In genomic region chr10:87658858-87659555, GRCh38 we compare ENCODE assay signal across 8 cellular contexts. TPM values are rescaled to one million over a fixed set of nuclear protein-coding genes. Genes with fewer than 3 reads are reported as not detected.
DNase-seq lines count a peak whose midpoint lies in the region; ATAC-seq and TF ChIP-seq lines count a peak whose summit lies in the region.

No MANE protein-coding gene starts in this region.

- H3K4me3 Mint-ChIP-seq in central memory CD8-positive, alpha-beta T cell: peak overlapping the region; percentile 77
- H3K4me3 Mint-ChIP-seq in naive B cell: peak overlapping the region; percentile 78 to 87 (median 84)

- no peak for DNase-seq in AG04450 (ENCODE audit: low read depth, low spot score)
- DNase-seq in central memory CD8-positive, alpha-beta T cell (ENCODE audit: low spot score in 2 of 2): no peak
- no peak for DNase-seq in naive B cell
- no peak for DNase-seq in NCI-H187 treated with DMSO at 0.1 percent for 48 hours (lab: John Stamatoyannopoulos, UW)
- DNase-seq in SIG-M5 (lab: John Stamatoyannopoulos, UW): no peak
- no peak for DNase-seq in globus pallidus (ENCODE audit: low spot score)

- peak overlapping the region; percentile 56 for H3K9ac ChIP-seq in HUES6 (ENCODE audit: low read length)

- TF ChIP-seq CTCF in AG04450 (IDR thresholded peaks at IDR 0.05; ENCODE audit: low read depth, low read length): no peak

- H3K4me1 ChIP-seq in HUES6 (ENCODE audit: control insufficient read depth, insufficient read depth, low read length): peaks cover 44% of the 10 kb centered on the region

- ATAC-seq in central memory CD8-positive, alpha-beta T cell (replicated peaks; ENCODE audit: extremely low read depth, poor library complexity, severe bottlenecking): no peak
- ATAC-seq in naive B cell (ENCODE audit: low read depth in 2 of 2) (no peak), HG03442 (IDR thresholded peaks at IDR 0.05; ENCODE audit: unreplicated experiment) (no peak)

- peaks cover 1% of the 10 kb centered on the region for H3K36me3 Mint-ChIP-seq in central memory CD8-positive, alpha-beta T cell (ENCODE audit: insufficient read depth)
- H3K36me3 Mint-ChIP-seq in naive B cell: no peaks in the 10 kb centered on the region

- H3K9me3 ChIP-seq in AG04450 (ENCODE audit: control insufficient read depth, insufficient read depth, low read length): no peaks in the 10 kb centered on the region; the same call in 1 of the 2 replicates
- no peaks in the 10 kb centered on the region for H3K9me3 ChIP-seq in HUES6 (ENCODE audit: control insufficient read depth, insufficient read depth, low read depth, low read length)

- POLR2A ChIA-PET in AG04450 (lab: Yijun Ruan, JAX): interaction anchor here (0.9 kb wide), 1 partner anchor 91 kb away, joined by 3 read pairs; no protein-coding TSS in a partner anchor

- no peaks in the 10 kb centered on the region for H3K27me3 ChIP-seq in AG04450 (ENCODE audit: control insufficient read depth, insufficient read depth, low read length)
- no peaks in the 10 kb centered on the region for H3K27me3 ChIP-seq in HUES6 (ENCODE audit: control insufficient read depth, insufficient read depth, low read length)

- H3K27ac Mint-ChIP-seq in central memory CD8-positive, alpha-beta T cell (ENCODE audit: low read depth): no peak overlapping the region
- peak overlapping the region in 1 of 6 donors; percentile 59 for H3K27ac Mint-ChIP-seq in naive B cell

- no peaks in the 10 kb centered on the region for H3K9me3 Mint-ChIP-seq in central memory CD8-positive, alpha-beta T cell
- H3K9me3 Mint-ChIP-seq in naive B cell: peaks cover 0 to 2% (median 0%) of the 10 kb centered on the region in 7 donors

- peak overlapping the region; percentile 13 for H3K27ac ChIP-seq in AG04450 (ENCODE audit: low read depth, low read length)
- no peak overlapping the region for H3K27ac ChIP-seq in HUES6 (ENCODE audit: low read depth, low read length)

- peak overlapping the region; percentile 83 for H3K4me3 ChIP-seq in AG04450 (ENCODE audit: low read depth, low read length)
- H3K4me3 ChIP-seq in HUES6 (ENCODE audit: low read depth, low read length): peak overlapping the region; percentile 86

- H3K27me3 Mint-ChIP-seq in central memory CD8-positive, alpha-beta T cell: peaks cover 72% of the 10 kb centered on the region
- peaks cover 43 to 49% (median 48%) of the 10 kb centered on the region in 3 donors for H3K27me3 Mint-ChIP-seq in naive B cell

- no peaks in the 10 kb centered on the region for H3K36me3 ChIP-seq in HUES6 (ENCODE audit: control insufficient read depth, insufficient read depth, low read length)

- H3K4me1 Mint-ChIP-seq in central memory CD8-positive, alpha-beta T cell: peaks cover 12% of the 10 kb centered on the region
- H3K4me1 Mint-ChIP-seq in naive B cell: peaks cover 11 to 19% (median 12%) of the 10 kb centered on the region in 3 donors

- CTCF ChIA-PET in AG04450 (lab: Charles Lee): interaction anchor here (0.6 kb wide), 1 partner anchor 77 kb away, joined by 3 read pairs; no protein-coding TSS in a partner anchor

RNA-seq across cellular contexts. Expression of gene PAPSS2, which starts 0.7 kb away (rescaled TPM):
- polyA plus RNA-seq in AG04450 (2011; rRNA removed): 44.0 and 51.4 TPM in 2 replicates
- 32.9 and 58.0 TPM in 2 replicates for polyA minus RNA-seq in AG04450 (2011; rRNA and poly(A)+ RNA removed)
- polyA plus RNA-seq in naive B cell (ENCODE audit: low read depth in 6 of 6): under 1 TPM in 2 of 6 donors, not detected in 4; 0.07 to 0.13 TPM

Comparison
In these comparisons a context has a peak if more than half of its experiments do, and no peak if none do; other contexts are left out.
1. RNA of gene PAPSS2, which starts 0.7 kb away (polyA plus RNA-seq): 44.0 to 51.4 TPM in AG04450; 0.07 to 0.13 TPM in naive B cell; every median in the first group is over 10 times any median in the second.